ENCODE assay signal across 13 cellular contexts in the genomic region with DNA sequence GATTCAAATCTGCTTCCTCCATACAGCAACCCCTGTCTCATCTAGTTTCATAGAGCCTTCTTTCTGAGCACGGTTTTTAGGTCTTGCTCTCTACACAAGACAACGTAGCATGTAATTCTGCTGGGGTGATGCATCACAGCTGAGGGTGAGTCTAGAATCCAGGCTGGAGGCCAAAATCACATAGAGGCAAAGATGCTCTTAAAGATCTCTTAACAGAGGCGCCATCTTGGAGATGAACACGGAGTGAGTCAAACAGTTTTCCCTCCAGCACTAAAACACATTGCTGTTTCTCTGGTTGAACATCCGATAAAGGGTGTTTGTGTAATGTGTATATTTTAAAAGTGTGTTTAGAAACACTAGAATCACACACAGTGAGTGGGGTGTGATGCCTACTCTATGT.
A peak's percentile ranks its signal among the peaks of the same experiment; 100 is the strongest.
DNase-seq lines count a peak whose midpoint lies in the region; ATAC-seq and TF ChIP-seq lines count a peak whose summit lies in the region.
"Had no signal": no experiment of that assay in that cellular context is flagged by ENCODE, and none has a peak within 500 bp of the region (broad histone marks: within the 10 kb centered on the region; RNA-seq: fewer than 3 reads in every experiment).

No MANE protein-coding gene starts in this region.

- H3K9me2 ChIP-seq in Karpas-422 (replicated peaks; ENCODE audit: insufficient read depth, low read length): no peaks in the 10 kb centered on the region

- H3K36me3 ChIP-seq in Karpas-422 (ENCODE audit: insufficient read depth, low read length): no peaks in the 10 kb centered on the region
- H3K36me3 ChIP-seq: BLaER1, HAP-1 had no signal

- no peak overlapping the region for H3K4me2 ChIP-seq in Karpas-422 (ENCODE audit: low read depth, low read length, poor library complexity, severe bottlenecking)
- H3K4me2 ChIP-seq: BLaER1 had no signal

- no peaks in the 10 kb centered on the region for H4K20me1 ChIP-seq in Karpas-422 (ENCODE audit: insufficient read depth, low read depth, low read length)
- H4K20me1 ChIP-seq: BLaER1 had no signal

- no peaks in the 10 kb centered on the region for H3K27me3 ChIP-seq in Karpas-422 (ENCODE audit: low read length)
- H3K27me3 ChIP-seq in foreskin keratinocyte: no peaks in the 10 kb centered on the region
- H3K27me3 ChIP-seq: BLaER1 had no signal

- DNase-seq in EL: peak; percentile 5
- DNase-seq in Karpas-422: no peak
- peak; percentile 48 for DNase-seq in RPMI7951 (ENCODE audit: low read depth)
- peak in 1 of 2 donors; percentile 53 for DNase-seq in foreskin keratinocyte
- no peak for DNase-seq in NCI-H1694 treated with DMSO at 0.1 percent for 48 hours (lab: John Stamatoyannopoulos, UW)
- DNase-seq in T-helper 1 cell: no peak
- no peak for DNase-seq in RPMI8226
- DNase-seq: AML-193; CD4-positive, CD25-positive, alpha-beta regulatory T cell; DMS53; GOT3 had no signal

- no peak for TF ChIP-seq CTCF in foreskin keratinocyte (conservative IDR thresholded peaks at IDR 0.05)

- no peak overlapping the region for H3K4me3 ChIP-seq in Karpas-422 (ENCODE audit: low read length)
- H3K4me3 ChIP-seq: BLaER1, HAP-1 had no signal

- H3K9ac ChIP-seq in Karpas-422 (ENCODE audit: low read length): no peak overlapping the region
- H3K9ac ChIP-seq: BLaER1 had no signal

- H3K79me2 ChIP-seq in Karpas-422 (ENCODE audit: low read length): no peaks in the 10 kb centered on the region

- H3K4me1 ChIP-seq in Karpas-422 (ENCODE audit: low read length) (peaks cover 19% of the 10 kb centered on the region), foreskin keratinocyte (no peaks in the 10 kb centered on the region)
- H3K4me1 ChIP-seq: HAP-1 had no signal

- ATAC-seq in foreskin keratinocyte: peak; percentile 85

- peak overlapping the region; percentile 75; the same call in 1 of the 2 replicates for H2AFZ ChIP-seq in Karpas-422 (ENCODE audit: low read length)

- H3K27ac ChIP-seq in Karpas-422 (ENCODE audit: low read length) (no peak overlapping the region), foreskin keratinocyte (no peak overlapping the region)
- H3K27ac ChIP-seq: BLaER1 had no signal

- H3K9me3 ChIP-seq in Karpas-422 (ENCODE audit: low read length): no peaks in the 10 kb centered on the region
- H3K9me3 ChIP-seq: BLaER1, HAP-1 had no signal

Comparison
In these comparisons a context has a peak if more than half of its experiments do, and no peak if none do; other contexts are left out.
1. DNase-seq: peak in EL (single experiment) and RPMI7951 (single experiment); none in Karpas-422 (single experiment), NCI-H1694 treated with DMSO at 0.1 percent for 48 hours (single experiment), T-helper 1 cell (0 of 5) and RPMI8226 (single experiment).